8 cellular contexts compared by ENCODE assay signal in genomic region chr5:84088996-84089395, GRCh38.
DNase-seq lines count a peak whose midpoint lies in the region; ATAC-seq and TF ChIP-seq lines count a peak whose summit lies in the region.

No MANE protein-coding gene starts in this region.

- intact Hi-C loops in Panc1 (cut with micrococcal nuclease; ENCODE audit: unreplicated experiment) = no loop called here

- H3K14ac ChIP-seq in H9 (ENCODE audit: insufficient read depth, low read length) = no peak overlapping the region

- H2AFZ ChIP-seq in H9 (ENCODE audit: low read length) = no peak overlapping the region

- H3K23ac ChIP-seq in H9 (ENCODE audit: insufficient read length, low read depth, low read length) = no peak overlapping the region

- H3K4me3 ChIP-seq in Panc1 (ENCODE audit: low read depth in 2 of 2, low read length in 2 of 2) = no peak overlapping the region
- no peak overlapping the region for H3K4me3 ChIP-seq in H7 (ENCODE audit: insufficient read depth, low read depth, low read length)

- WGBS in H9 (ENCODE audit: extremely low coverage, insufficient read length, low lambda C conversion rate) = no CpG with 5 or more reads among the region's 2 CpGs

- H3K79me1 ChIP-seq in H9 (ENCODE audit: insufficient read depth, low read depth, low read length, poor library complexity, severe bottlenecking) = no peaks in the 10 kb centered on the region

- H3K56ac ChIP-seq in H9 (ENCODE audit: insufficient read length, low read depth, low read length) = no peak overlapping the region

- H3K4me1 ChIP-seq in H9 (ENCODE audit: insufficient read depth, low read length) = no peaks in the 10 kb centered on the region
- H3K4me1 ChIP-seq in Panc1 (ENCODE audit: control insufficient read depth, insufficient read depth, low read length) = no peaks in the 10 kb centered on the region

- H3K9me3 ChIP-seq in H9 (ENCODE audit: control insufficient read depth, low read depth, low read length) (no peaks in the 10 kb centered on the region), Panc1 (ENCODE audit: control insufficient read depth, insufficient read depth, low read depth, low read length) (no peaks in the 10 kb centered on the region)

- DNase-seq in H9 (no peak), Panc1 (ENCODE audit: low read depth, low spot score) (no peak), glomerular visceral epithelial cell (ENCODE audit: extremely low spot score) (peak; percentile 35), H7 (no peak), SKM-1 treated with dmso at 0.1 percent for 144 hours (lab: John Stamatoyannopoulos, UW; ENCODE audit: unreplicated experiment) (no peak), GM13976 (ENCODE audit: low spot score) (no peak)
- DNase-seq in stimulated activated naive CD8-positive, alpha-beta T cell treated with anti-CD3 and anti-CD28 coated beads, Interleukin-15, amount 100 ng/mL, for 72 hours = no peak

- H3K9ac ChIP-seq in H9 (ENCODE audit: extremely low read depth, insufficient read length, low read length) = no peak overlapping the region

- no peaks in the 10 kb centered on the region for H3K9me3 Mint-ChIP-seq in H9
- no peaks in the 10 kb centered on the region for H3K9me3 Mint-ChIP-seq in stimulated activated naive CD8-positive, alpha-beta T cell treated with anti-CD3 and anti-CD28 coated beads, Interleukin-15, amount 100 ng/mL, for 72 hours

- no peak overlapping the region for H4K8ac ChIP-seq in H9 (replicated peaks; ENCODE audit: insufficient read length, low read depth, low read length)

- H3K4me2 ChIP-seq in H9 (ENCODE audit: insufficient read depth, insufficient read length, low read length) = no peak overlapping the region

- H3K27me3 Mint-ChIP-seq in H9 (ENCODE audit: low read depth) = no peaks in the 10 kb centered on the region
- H3K27me3 Mint-ChIP-seq in stimulated activated naive CD8-positive, alpha-beta T cell treated with anti-CD3 and anti-CD28 coated beads, Interleukin-15, amount 100 ng/mL, for 72 hours = no peaks in the 10 kb centered on the region

- H2BK15ac ChIP-seq in H9 (ENCODE audit: low read depth, low read length) = no peak overlapping the region

- no peak overlapping the region for H3K4me3 Mint-ChIP-seq in H9
- H3K4me3 Mint-ChIP-seq in stimulated activated naive CD8-positive, alpha-beta T cell treated with anti-CD3 and anti-CD28 coated beads, Interleukin-15, amount 100 ng/mL, for 72 hours = no peak overlapping the region

- no peak overlapping the region for H2BK120ac ChIP-seq in H9 (ENCODE audit: low read depth, low read length, poor library complexity, severe bottlenecking)

- H3K36me3 ChIP-seq in Panc1 (ENCODE audit: control insufficient read depth, insufficient read depth, low read length) = no peaks in the 10 kb centered on the region
- no peaks in the 10 kb centered on the region for H3K36me3 ChIP-seq in H7 (replicated peaks; ENCODE audit: control insufficient read depth, insufficient read depth, low read length)

- in situ Hi-C loops in Panc1 (cut with HindIII; ENCODE audit: low pct_unique_long_range_greater_than_20kb, low sequenced_read_pairs) = no loop called here
- in situ Hi-C loops in GM13976 (cut with MboI; ENCODE audit: low sequenced_read_pairs, unreplicated experiment) = no loop called here

- CTCF ChIA-PET in Panc1 (lab: Charles Lee) = no interaction called here

- no peak overlapping the region for H2BK5ac ChIP-seq in H9 (ENCODE audit: insufficient read length, low read length)

- no peak overlapping the region for H3T11ph ChIP-seq in H9 (ENCODE audit: low read length)

- peak; percentile 53 for TF ChIP-seq CTCF in C4-2B (conservative IDR thresholded peaks at IDR 0.05)
- TF ChIP-seq CTCF in H9 (conservative IDR thresholded peaks at IDR 0.05) = peak; percentile 47; the same call in 2 of the 3 replicates
- TF ChIP-seq CTCF in Panc1 (IDR thresholded peaks at IDR 0.05) = peak; percentile 29; the same call in 1 of the 2 replicates
- TF ChIP-seq CTCF in GM13976 (IDR thresholded peaks at IDR 0.05; ENCODE audit: borderline replicate concordance, control extremely low read depth, extremely low read depth, insufficient read depth, missing control alignments) = no peak

- no peaks in the 10 kb centered on the region for H3K79me2 ChIP-seq in H9 (ENCODE audit: insufficient read depth, low read length)

- H3K23me2 ChIP-seq in H9 (ENCODE audit: insufficient read length, low read depth, low read length, poor library complexity, severe bottlenecking) = no peaks in the 10 kb centered on the region

- no peak for ATAC-seq in Panc1
- ATAC-seq in stimulated activated naive CD8-positive, alpha-beta T cell treated with anti-CD3 and anti-CD28 coated beads, Interleukin-15, amount 100 ng/mL, for 72 hours = no peak

- no peak overlapping the region for H4K91ac ChIP-seq in H9 (ENCODE audit: insufficient read length, low read depth, low read length)

- no peak overlapping the region for H2AK5ac ChIP-seq in H9 (ENCODE audit: insufficient read length, low read length)

- no peak overlapping the region for H3K27ac Mint-ChIP-seq in H9
- H3K27ac Mint-ChIP-seq in stimulated activated naive CD8-positive, alpha-beta T cell treated with anti-CD3 and anti-CD28 coated beads, Interleukin-15, amount 100 ng/mL, for 72 hours = no peak overlapping the region

- H3K4ac ChIP-seq in H9 (ENCODE audit: low read depth, low read length) = no peak overlapping the region

- no peaks in the 10 kb centered on the region; a peak in 1 of 4 replicates for H3K4me1 Mint-ChIP-seq in H9
- no peaks in the 10 kb centered on the region for H3K4me1 Mint-ChIP-seq in stimulated activated naive CD8-positive, alpha-beta T cell treated with anti-CD3 and anti-CD28 coated beads, Interleukin-15, amount 100 ng/mL, for 72 hours

- H3K27ac ChIP-seq in C4-2B = no peak overlapping the region
- H3K27ac ChIP-seq in H9 (ENCODE audit: insufficient read length, low read depth, low read length) = no peak overlapping the region
- H3K27ac ChIP-seq in Panc1 (ENCODE audit: low read length) = no peak overlapping the region

- POLR2A ChIA-PET in Panc1 (lab: Charles Lee) = no interaction called here

- no peak overlapping the region for H4K5ac ChIP-seq in H9 (ENCODE audit: insufficient read length, low read depth, low read length)

- H3K18ac ChIP-seq in H9 (ENCODE audit: insufficient read length, low read depth, low read length) = no peak overlapping the region

- H2BK20ac ChIP-seq in H9 (ENCODE audit: low read depth, low read length, poor library complexity, severe bottlenecking) = no peak overlapping the region

- peaks cover 0 to 5% (median 0%) of the 10 kb centered on the region in 3 experiments; a peak in 1 of 7 replicates for H3K36me3 Mint-ChIP-seq in H9 (ENCODE audit: insufficient read depth in 1 of 3, low read depth in 3 of 3)

- H4K20me1 ChIP-seq in H9 (ENCODE audit: control insufficient read depth, insufficient read depth, insufficient read length) = no peaks in the 10 kb centered on the region

- H2BK12ac ChIP-seq in H9 (ENCODE audit: insufficient read length, low read depth, low read length) = no peak overlapping the region

- H3K27me3 ChIP-seq in H9 (ENCODE audit: insufficient read depth, low read length) (no peaks in the 10 kb centered on the region), Panc1 (ENCODE audit: control insufficient read depth, insufficient read depth, low read length) (no peaks in the 10 kb centered on the region), H7 (ENCODE audit: control insufficient read depth, insufficient read depth, low read length) (no peaks in the 10 kb centered on the region)

- no TSS peak for BruUV-seq in Panc1 (replicated peaks; lab: Mats Ljungman, UMichigan)
